Comparison of ENCODE assay signal across 1 cellular context in the genomic region with DNA sequence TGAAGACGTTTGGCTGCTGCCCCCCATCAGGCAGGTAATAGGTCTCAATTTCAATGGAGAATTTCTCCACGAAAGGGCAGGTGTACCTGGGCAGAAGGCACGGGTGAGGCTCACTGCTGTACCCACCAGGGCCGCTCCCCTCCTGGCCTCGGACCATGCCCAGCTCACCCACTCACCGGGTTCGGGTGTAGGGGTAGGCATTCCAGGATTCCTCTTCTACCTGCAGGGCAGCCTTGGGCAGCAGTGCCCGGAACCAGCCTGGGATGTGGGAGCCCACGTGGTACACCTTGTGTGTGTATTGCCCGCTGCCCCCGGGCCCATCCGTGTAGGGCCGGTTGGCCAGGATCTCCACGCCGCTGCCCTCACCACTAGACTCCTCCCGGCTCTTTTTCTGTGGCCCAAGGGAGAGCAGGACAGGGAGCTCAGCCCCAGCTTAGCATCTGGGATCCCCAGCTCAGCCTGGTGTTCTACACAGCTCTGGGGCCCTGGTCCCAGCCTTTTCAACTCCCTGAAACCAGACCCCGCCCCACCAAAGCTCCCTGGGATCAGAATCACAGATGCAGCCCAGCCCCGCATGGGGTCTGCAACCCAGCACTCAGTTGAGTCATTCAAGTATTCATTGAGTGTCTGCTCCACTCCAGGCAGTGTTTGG.
TF ChIP-seq lines count a peak whose summit lies in the region.

No MANE protein-coding gene starts in this region.

TF ChIP-seq in IMR-90, 13 proteins besides CTCF, POLR2A, EP300 and RAD21:
- TF ChIP-seq CEBPB (IDR thresholded peaks at IDR 0.05; ENCODE audit: low read depth, low read length), result no peak
- TF ChIP-seq SMC3 (IDR thresholded peaks at IDR 0.05; ENCODE audit: low read depth, low read length), result no peak
- no peak for TF ChIP-seq FOS (IDR thresholded peaks at IDR 0.05; ENCODE audit: low read depth, low read length)
- no peak for TF ChIP-seq NFE2L2 (IDR thresholded peaks at IDR 0.05; ENCODE audit: low read depth, low read length)
- no peak for TF ChIP-seq RCOR1 (IDR thresholded peaks at IDR 0.05; ENCODE audit: insufficient replicate concordance, low read length)
- TF ChIP-seq, protein P1, sequence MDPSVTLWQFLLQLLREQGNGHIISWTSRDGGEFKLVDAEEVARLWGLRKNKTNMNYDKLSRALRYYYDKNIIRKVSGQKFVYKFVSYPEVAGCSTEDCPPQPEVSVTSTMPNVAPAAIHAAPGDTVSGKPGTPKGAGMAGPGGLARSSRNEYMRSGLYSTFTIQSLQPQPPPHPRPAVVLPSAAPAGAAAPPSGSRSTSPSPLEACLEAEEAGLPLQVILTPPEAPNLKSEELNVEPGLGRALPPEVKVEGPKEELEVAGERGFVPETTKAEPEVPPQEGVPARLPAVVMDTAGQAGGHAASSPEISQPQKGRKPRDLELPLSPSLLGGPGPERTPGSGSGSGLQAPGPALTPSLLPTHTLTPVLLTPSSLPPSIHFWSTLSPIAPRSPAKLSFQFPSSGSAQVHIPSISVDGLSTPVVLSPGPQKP (IDR thresholded peaks at IDR 0.05; ENCODE audit: borderline replicate concordance, low read depth, low read length), result no peak
- no peak for TF ChIP-seq RFX5 (IDR thresholded peaks at IDR 0.05; ENCODE audit: low read depth, low read length)
- no peak for TF ChIP-seq MXI1 (IDR thresholded peaks at IDR 0.05; ENCODE audit: borderline replicate concordance, low read depth, low read length)
- no peak for TF ChIP-seq MAFK (IDR thresholded peaks at IDR 0.05; ENCODE audit: low read depth, low read length)
- TF ChIP-seq CHD1 (IDR thresholded peaks at IDR 0.05; ENCODE audit: low read depth, low read length), result no peak
- no peak for TF ChIP-seq BHLHE40 (IDR thresholded peaks at IDR 0.05; ENCODE audit: low read depth, low read length)
- no peak for TF ChIP-seq MAZ (IDR thresholded peaks at IDR 0.05; ENCODE audit: borderline replicate concordance, low read depth, low read length)
- TF ChIP-seq, protein P2, sequence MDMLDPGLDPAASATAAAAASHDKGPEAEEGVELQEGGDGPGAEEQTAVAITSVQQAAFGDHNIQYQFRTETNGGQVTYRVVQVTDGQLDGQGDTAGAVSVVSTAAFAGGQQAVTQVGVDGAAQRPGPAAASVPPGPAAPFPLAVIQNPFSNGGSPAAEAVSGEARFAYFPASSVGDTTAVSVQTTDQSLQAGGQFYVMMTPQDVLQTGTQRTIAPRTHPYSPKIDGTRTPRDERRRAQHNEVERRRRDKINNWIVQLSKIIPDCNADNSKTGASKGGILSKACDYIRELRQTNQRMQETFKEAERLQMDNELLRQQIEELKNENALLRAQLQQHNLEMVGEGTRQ (IDR thresholded peaks at IDR 0.05; ENCODE audit: low read depth, low read length), result no peak
